In genomic region chr16:85086347-85087291, GRCh38 we compare ENCODE assay signal across 8 cellular contexts. TPM values are rescaled to one million over a fixed set of nuclear protein-coding genes. Genes with fewer than 3 reads are reported as not detected.
DNase-seq lines count a peak whose midpoint lies in the region; ATAC-seq and TF ChIP-seq lines count a peak whose summit lies in the region.

No MANE protein-coding gene starts in this region.

- no peaks in the 10 kb centered on the region for H3K79me2 ChIP-seq in Karpas-422 (ENCODE audit: low read length)

- H3K9me3 ChIP-seq in Karpas-422 (ENCODE audit: low read length) = no peaks in the 10 kb centered on the region
- no peaks in the 10 kb centered on the region for H3K9me3 ChIP-seq in adrenal gland (replicated peaks in 1 of 3)
- H3K9me3 ChIP-seq in spleen = no peaks in the 10 kb centered on the region

- H3K27ac ChIP-seq in Karpas-422 (ENCODE audit: low read length) (no peak overlapping the region), adrenal gland (no peak overlapping the region), spleen (no peak overlapping the region)

- no peaks in the 10 kb centered on the region for H3K36me3 ChIP-seq in Karpas-422 (ENCODE audit: insufficient read depth, low read length)
- no peaks in the 10 kb centered on the region for H3K36me3 ChIP-seq in adrenal gland (replicated peaks in 1 of 2)
- H3K36me3 ChIP-seq in spleen = peaks cover 0 to 79% (median 18%) of the 10 kb centered on the region in 6 donors

- intact Hi-C loops in adrenal gland (cut with DNase I) = no loop called here
- intact Hi-C loops in spleen (cut with DNase I; ENCODE audit: low total_unique reads) = no loop called here

- ATAC-seq in GM21528 (IDR thresholded peaks at IDR 0.05; ENCODE audit: low FRiP score, unreplicated experiment) = no peak

- TF ChIP-seq POLR2A in adrenal gland (IDR thresholded peaks at IDR 0.05) = no peak
- TF ChIP-seq POLR2A in spleen (IDR thresholded peaks at IDR 0.05) = no peak

- no peak overlapping the region for H3K9ac ChIP-seq in Karpas-422 (ENCODE audit: low read length)

- H3K27me3 ChIP-seq in Karpas-422 (ENCODE audit: low read length) (no peaks in the 10 kb centered on the region), adrenal gland (no peaks in the 10 kb centered on the region), spleen (replicated peaks in 1 of 7) (peaks cover 0 to 24% (median 0%) of the 10 kb centered on the region in 7 donors)

- H3K4me2 ChIP-seq in Karpas-422 (ENCODE audit: low read depth, low read length, poor library complexity, severe bottlenecking) = no peak overlapping the region

- peak; percentile 53 to 89 (median 75) for TF ChIP-seq CTCF in adrenal gland (IDR thresholded peaks at IDR 0.05)
- TF ChIP-seq CTCF in spleen (IDR thresholded peaks at IDR 0.05 in 8 of 11, conservative IDR thresholded peaks at IDR 0.05 in 3 of 11) = peak; percentile 51 to 92 (median 89)

- no peak overlapping the region for H2AFZ ChIP-seq in Karpas-422 (ENCODE audit: low read length)

- 82 to 87% (median 84%) methylated on average over 16 to 37 of the region's 37 CpGs for WGBS in adrenal gland, 4 donors
- 69 to 74% (median 70%) methylated on average over 18 to 37 of the region's 37 CpGs for WGBS in spleen, 5 donors

- H3K9me2 ChIP-seq in Karpas-422 (replicated peaks; ENCODE audit: insufficient read depth, low read length) = no peaks in the 10 kb centered on the region

- 0 out of 2 replicates have a peak, but pooled peaks cover 5% of the 10 kb centered on the region for H4K20me1 ChIP-seq in Karpas-422 (ENCODE audit: insufficient read depth, low read depth, low read length)

- peak; percentile 63 for DNase-seq in NK-92 treated with Interleukin-12 subunit alpha and Interleukin-12 subunit beta, amount 100 ng/mL, for 24 hours (lab: John Stamatoyannopoulos, UW)
- DNase-seq in NK-92 (lab: John Stamatoyannopoulos, UW; ENCODE audit: unreplicated experiment) (no peak), Karpas-422 (peak; percentile 81), T follicular helper cell (ENCODE audit: low read depth) (peak; percentile 64), adrenal gland (peak; percentile 43 to 93 (median 74)), hepatic stellate cell (ENCODE audit: low spot score) (peak; percentile 82), spleen (peak; percentile 89)

- peaks cover 5% of the 10 kb centered on the region for H3K4me1 ChIP-seq in Karpas-422 (ENCODE audit: low read length)
- H3K4me1 ChIP-seq in adrenal gland (replicated peaks in 1 of 2) = peaks cover 8 to 10% of the 10 kb centered on the region in 2 donors
- peaks cover 6 to 56% (median 27%) of the 10 kb centered on the region in 6 donors for H3K4me1 ChIP-seq in spleen

- H3K4me3 ChIP-seq in Karpas-422 (ENCODE audit: low read length) = no peak overlapping the region
- no peak overlapping the region for H3K4me3 ChIP-seq in adrenal gland
- H3K4me3 ChIP-seq in spleen = no peak overlapping the region

RNA-seq across cellular contexts. Expression of gene CIBAR2, which starts 25.7 kb away (rescaled TPM):
- not detected in 2 replicates for total RNA-seq in Karpas-422 (2014; rRNA removed; shearing (Covaris generic); ENCODE audit: low replicate concordance)
- total RNA-seq in adrenal gland = 1 to 10 TPM in 1 of 8 donors, under 1 TPM in 3, not detected in 4; 0.30 to 1.2 (median 0.47) TPM
- polyA plus RNA-seq in adrenal gland = 1 to 10 TPM in 2 of 3 donors, under 1 TPM in 1; 0.91 to 2.6 (median 1.7) TPM
- 1 to 10 TPM in 2 of 7 donors, under 1 TPM in 2, not detected in 3; 0.33 to 2.4 (median 0.91) TPM for total RNA-seq in spleen
- polyA plus RNA-seq in spleen = under 1 TPM; 0.13 to 0.77 (median 0.30) TPM

RNA-seq across cellular contexts. Expression of gene KIAA0513, which starts 59.0 kb away (rescaled TPM):
- total RNA-seq in Karpas-422 (2014; rRNA removed; shearing (Covaris generic); ENCODE audit: low replicate concordance) = 0.97 and 1.6 TPM in 2 replicates
- 10 to 100 TPM; 13.7 to 36.7 (median 22.8) TPM for total RNA-seq in adrenal gland
- 10 to 100 TPM in 1 of 3 donors, 1 to 10 TPM in 2; 8.6 to 12.2 (median 9.5) TPM for polyA plus RNA-seq in adrenal gland
- total RNA-seq in spleen = 10 to 100 TPM; 21.4 to 30.0 (median 23.3) TPM
- polyA plus RNA-seq in spleen = 1 to 10 TPM; 1.7 to 6.0 (median 2.0) TPM
